Comparison of ENCODE assay signal across 1 cellular context in the genomic region with DNA sequence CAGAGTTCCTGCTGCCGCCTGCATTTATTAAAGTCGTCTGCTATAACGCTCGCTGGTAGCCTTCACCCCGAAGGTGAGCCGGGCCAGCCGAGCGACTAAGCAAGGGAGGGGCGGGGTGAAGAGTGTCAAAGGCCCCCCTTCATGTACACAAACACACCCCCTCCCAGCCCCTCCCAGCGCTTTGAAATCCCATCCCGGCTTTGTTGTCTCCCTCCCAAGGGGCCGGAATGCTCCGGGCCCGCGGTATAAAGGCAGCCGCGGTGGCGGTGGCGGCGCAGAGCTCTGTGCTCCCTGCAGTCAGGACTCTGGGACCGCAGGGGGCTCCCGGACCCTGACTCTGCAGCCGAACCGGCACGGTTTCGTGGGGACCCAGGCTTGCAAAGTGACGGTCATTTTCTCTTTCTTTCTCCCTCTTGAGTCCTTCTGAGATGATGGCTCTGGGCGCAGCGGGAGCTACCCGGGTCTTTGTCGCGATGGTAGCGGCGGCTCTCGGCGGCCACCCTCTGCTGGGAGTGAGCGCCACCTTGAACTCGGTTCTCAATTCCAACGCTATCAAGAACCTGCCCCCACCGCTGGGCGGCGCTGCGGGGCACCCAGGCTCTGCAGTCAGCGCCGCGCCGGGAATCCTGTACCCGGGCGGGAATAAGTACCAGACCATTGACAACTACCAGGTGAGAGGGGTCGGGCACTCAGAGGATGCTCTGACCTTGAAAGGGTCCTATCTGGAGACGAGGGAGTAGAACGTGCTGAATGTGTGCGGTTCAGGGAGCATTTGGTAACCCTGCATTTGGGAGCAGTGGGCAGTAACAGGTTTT.
A peak's percentile ranks its signal among the peaks of the same experiment; 100 is the strongest.
TF ChIP-seq lines count a peak whose summit lies in the region.

TSS of gene DKK1 (plus strand) at position 275 of the 815 bp plus-strand sequence. CDS start at position 429, 154 bp downstream.

TF ChIP-seq in HepG2, 621 proteins besides CTCF, POLR2A, EP300 and RAD21 (continued from another document and continues in another):
- TF ChIP-seq AHDC1 (CRISPR knock-in tag; IDR thresholded peaks at IDR 0.05; ENCODE audit: borderline replicate concordance) = 0 out of 2 replicates have a peak, but pooled peaks have one; percentile 21
- TF ChIP-seq ZNF260 (CRISPR knock-in tag; IDR thresholded peaks at IDR 0.05; ENCODE audit: borderline replicate concordance, low read depth) = no peak
- TF ChIP-seq TBX2 (CRISPR knock-in tag; IDR thresholded peaks at IDR 0.05; ENCODE audit: borderline replicate concordance) = peak; percentile 100
- TF ChIP-seq FIP1L1 (IDR thresholded peaks at IDR 0.05; ENCODE audit: borderline replicate concordance, insufficient read depth, low read depth, low read length) = no peak
- TF ChIP-seq ZNF737 (CRISPR knock-in tag; IDR thresholded peaks at IDR 0.05; ENCODE audit: borderline replicate concordance) = no peak
- no peak for TF ChIP-seq CBX2 (IDR thresholded peaks at IDR 0.05; ENCODE audit: low read depth, low read length)
- no peak for TF ChIP-seq CBX2 (CRISPR knock-in tag; IDR thresholded peaks at IDR 0.05; ENCODE audit: low read depth)
- TF ChIP-seq HMG20A (CRISPR knock-in tag; IDR thresholded peaks at IDR 0.05; ENCODE audit: borderline replicate concordance) = peak; percentile 49; the same call in 1 of the 2 replicates
- no peak for TF ChIP-seq ZNF34 (CRISPR knock-in tag; IDR thresholded peaks at IDR 0.05; ENCODE audit: borderline replicate concordance)
- TF ChIP-seq, protein P1, sequence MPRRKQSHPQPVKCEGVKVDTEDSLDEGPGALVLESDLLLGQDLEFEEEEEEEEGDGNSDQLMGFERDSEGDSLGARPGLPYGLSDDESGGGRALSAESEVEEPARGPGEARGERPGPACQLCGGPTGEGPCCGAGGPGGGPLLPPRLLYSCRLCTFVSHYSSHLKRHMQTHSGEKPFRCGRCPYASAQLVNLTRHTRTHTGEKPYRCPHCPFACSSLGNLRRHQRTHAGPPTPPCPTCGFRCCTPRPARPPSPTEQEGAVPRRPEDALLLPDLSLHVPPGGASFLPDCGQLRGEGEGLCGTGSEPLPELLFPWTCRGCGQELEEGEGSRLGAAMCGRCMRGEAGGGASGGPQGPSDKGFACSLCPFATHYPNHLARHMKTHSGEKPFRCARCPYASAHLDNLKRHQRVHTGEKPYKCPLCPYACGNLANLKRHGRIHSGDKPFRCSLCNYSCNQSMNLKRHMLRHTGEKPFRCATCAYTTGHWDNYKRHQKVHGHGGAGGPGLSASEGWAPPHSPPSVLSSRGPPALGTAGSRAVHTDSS (CRISPR knock-in tag; conservative IDR thresholded peaks at IDR 0.05) = no peak
- peak; percentile 82 for TF ChIP-seq ARID4A (CRISPR knock-in tag; IDR thresholded peaks at IDR 0.05; ENCODE audit: borderline replicate concordance)
- peak; percentile 97 for TF ChIP-seq SIX4 (CRISPR knock-in tag; IDR thresholded peaks at IDR 0.05)
- TF ChIP-seq CHD2 (IDR thresholded peaks at IDR 0.05; ENCODE audit: low read depth, low read length) = peak; percentile 68
- TF ChIP-seq ZBTB3 (CRISPR knock-in tag; IDR thresholded peaks at IDR 0.05; ENCODE audit: borderline replicate concordance, low read depth) = 0 out of 2 replicates have a peak, but pooled peaks have one; percentile 47
- TF ChIP-seq, protein P2, sequence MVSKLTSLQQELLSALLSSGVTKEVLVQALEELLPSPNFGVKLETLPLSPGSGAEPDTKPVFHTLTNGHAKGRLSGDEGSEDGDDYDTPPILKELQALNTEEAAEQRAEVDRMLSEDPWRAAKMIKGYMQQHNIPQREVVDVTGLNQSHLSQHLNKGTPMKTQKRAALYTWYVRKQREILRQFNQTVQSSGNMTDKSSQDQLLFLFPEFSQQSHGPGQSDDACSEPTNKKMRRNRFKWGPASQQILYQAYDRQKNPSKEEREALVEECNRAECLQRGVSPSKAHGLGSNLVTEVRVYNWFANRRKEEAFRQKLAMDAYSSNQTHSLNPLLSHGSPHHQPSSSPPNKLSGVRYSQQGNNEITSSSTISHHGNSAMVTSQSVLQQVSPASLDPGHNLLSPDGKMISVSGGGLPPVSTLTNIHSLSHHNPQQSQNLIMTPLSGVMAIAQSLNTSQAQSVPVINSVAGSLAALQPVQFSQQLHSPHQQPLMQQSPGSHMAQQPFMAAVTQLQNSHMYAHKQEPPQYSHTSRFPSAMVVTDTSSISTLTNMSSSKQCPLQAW (CRISPR knock-in tag; IDR thresholded peaks at IDR 0.05) = peak; percentile 47; the same call in 1 of the 2 replicates
- peak; percentile 83; the same call in 1 of the 2 replicates for TF ChIP-seq SALL2 (CRISPR knock-in tag; IDR thresholded peaks at IDR 0.05)
- TF ChIP-seq, protein P3, sequence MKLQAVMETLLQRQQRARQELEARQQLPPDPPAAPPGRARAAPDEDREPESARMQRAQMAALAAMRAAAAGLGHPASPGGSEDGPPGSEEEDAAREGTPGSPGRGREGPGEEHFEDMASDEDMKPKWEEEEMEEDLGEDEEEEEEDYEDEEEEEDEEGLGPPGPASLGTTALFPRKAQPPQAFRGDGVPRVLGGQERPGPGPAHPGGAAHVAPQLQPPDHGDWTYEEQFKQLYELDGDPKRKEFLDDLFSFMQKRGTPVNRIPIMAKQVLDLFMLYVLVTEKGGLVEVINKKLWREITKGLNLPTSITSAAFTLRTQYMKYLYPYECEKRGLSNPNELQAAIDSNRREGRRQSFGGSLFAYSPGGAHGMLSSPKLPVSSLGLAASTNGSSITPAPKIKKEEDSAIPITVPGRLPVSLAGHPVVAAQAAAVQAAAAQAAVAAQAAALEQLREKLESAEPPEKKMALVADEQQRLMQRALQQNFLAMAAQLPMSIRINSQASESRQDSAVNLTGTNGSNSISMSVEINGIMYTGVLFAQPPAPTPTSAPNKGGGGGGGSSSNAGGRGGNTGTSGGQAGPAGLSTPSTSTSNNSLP (IDR thresholded peaks at IDR 0.05; ENCODE audit: low read depth, low read length) = peak; percentile 75
- TF ChIP-seq ZNF138 (CRISPR knock-in tag; IDR thresholded peaks at IDR 0.05; ENCODE audit: low read depth) = peak; percentile 64; the same call in 1 of the 2 replicates
- peak; percentile 81 for TF ChIP-seq XRCC5 (optimal IDR thresholded peaks at IDR 0.05; ENCODE audit: low read length)
- TF ChIP-seq ZNF501 (CRISPR knock-in tag; IDR thresholded peaks at IDR 0.05) = peak; percentile 87; the same call in 1 of the 2 replicates
- no peak; the same call in 1 of the 2 replicates for TF ChIP-seq ZNF510 (CRISPR knock-in tag; IDR thresholded peaks at IDR 0.05; ENCODE audit: low read depth)
- no peak for TF ChIP-seq ESRRA (CRISPR knock-in tag; IDR thresholded peaks at IDR 0.05; ENCODE audit: low read depth)
- TF ChIP-seq IRF2 (CRISPR knock-in tag; IDR thresholded peaks at IDR 0.05) = no peak
- no peak for TF ChIP-seq ZNF3 (CRISPR knock-in tag; IDR thresholded peaks at IDR 0.05)
- peak; percentile 50; the same call in 1 of the 2 replicates for TF ChIP-seq ZBTB20 (CRISPR knock-in tag; IDR thresholded peaks at IDR 0.05; ENCODE audit: borderline replicate concordance, low read depth)
- TF ChIP-seq ZFP82 (CRISPR knock-in tag; IDR thresholded peaks at IDR 0.05; ENCODE audit: borderline replicate concordance) = no peak
- TF ChIP-seq NONO (IDR thresholded peaks at IDR 0.05) = no peak
- TF ChIP-seq NONO (CRISPR knock-in tag; conservative IDR thresholded peaks at IDR 0.05) = peak; percentile 80
- TF ChIP-seq ZNF558 (CRISPR knock-in tag; IDR thresholded peaks at IDR 0.05; ENCODE audit: borderline replicate concordance) = no peak; the same call in 1 of the 2 replicates
- TF ChIP-seq ZNF788 (CRISPR knock-in tag; IDR thresholded peaks at IDR 0.05; ENCODE audit: borderline replicate concordance) = no peak; the same call in 1 of the 2 replicates
- 0 out of 2 replicates have a peak, but pooled peaks have one; percentile 27 for TF ChIP-seq ZNF713 (CRISPR knock-in tag; IDR thresholded peaks at IDR 0.05)
- peak; percentile 27 for TF ChIP-seq TBL1XR1 (IDR thresholded peaks at IDR 0.05; ENCODE audit: borderline replicate concordance, low read length, partially characterized antibody)
- TF ChIP-seq MIER2 (CRISPR knock-in tag; IDR thresholded peaks at IDR 0.05) = no peak
- no peak for TF ChIP-seq CREB1 (IDR thresholded peaks at IDR 0.05)
- TF ChIP-seq CREB1 (CRISPR knock-in tag; IDR thresholded peaks at IDR 0.05) = peak; percentile 72
- TF ChIP-seq, protein P4, sequence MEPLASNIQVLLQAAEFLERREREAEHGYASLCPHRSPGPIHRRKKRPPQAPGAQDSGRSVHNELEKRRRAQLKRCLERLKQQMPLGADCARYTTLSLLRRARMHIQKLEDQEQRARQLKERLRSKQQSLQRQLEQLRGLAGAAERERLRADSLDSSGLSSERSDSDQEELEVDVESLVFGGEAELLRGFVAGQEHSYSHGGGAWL (CRISPR knock-in tag; IDR thresholded peaks at IDR 0.05) = peak; percentile 49; the same call in 1 of the 2 replicates
- peak; percentile 58 for TF ChIP-seq CBFB (CRISPR knock-in tag; IDR thresholded peaks at IDR 0.05)
- peak; percentile 82 for TF ChIP-seq GATA4 (IDR thresholded peaks at IDR 0.05; ENCODE audit: borderline replicate concordance, low read depth)
- TF ChIP-seq ZBTB38 (CRISPR knock-in tag; IDR thresholded peaks at IDR 0.05) = no peak
- no peak; the same call in 1 of the 2 replicates for TF ChIP-seq ZNF766 (CRISPR knock-in tag; IDR thresholded peaks at IDR 0.05; ENCODE audit: borderline replicate concordance)
- no peak for TF ChIP-seq TCF12 (IDR thresholded peaks at IDR 0.05)
- no peak for TF ChIP-seq TCF12 (CRISPR knock-in tag; IDR thresholded peaks at IDR 0.05)
- TF ChIP-seq ZNF607 (CRISPR knock-in tag; IDR thresholded peaks at IDR 0.05; ENCODE audit: borderline replicate concordance) = 0 out of 2 replicates have a peak, but pooled peaks have one; percentile 26
- TF ChIP-seq ZNF691 (CRISPR knock-in tag; IDR thresholded peaks at IDR 0.05; ENCODE audit: borderline replicate concordance, low read depth) = peak; percentile 71; the same call in 1 of the 2 replicates
- TF ChIP-seq ZNF432 (CRISPR knock-in tag; IDR thresholded peaks at IDR 0.05; ENCODE audit: borderline replicate concordance) = no peak
- TF ChIP-seq TCF7L2 (IDR thresholded peaks at IDR 0.05; ENCODE audit: low read depth, low read length) = peak; percentile 71; the same call in 1 of the 2 replicates
- TF ChIP-seq SATB2 (CRISPR knock-in tag; IDR thresholded peaks at IDR 0.05) = peak; percentile 70; the same call in 1 of the 2 replicates
